10 cellular contexts compared by ENCODE assay signal in the genomic region with DNA sequence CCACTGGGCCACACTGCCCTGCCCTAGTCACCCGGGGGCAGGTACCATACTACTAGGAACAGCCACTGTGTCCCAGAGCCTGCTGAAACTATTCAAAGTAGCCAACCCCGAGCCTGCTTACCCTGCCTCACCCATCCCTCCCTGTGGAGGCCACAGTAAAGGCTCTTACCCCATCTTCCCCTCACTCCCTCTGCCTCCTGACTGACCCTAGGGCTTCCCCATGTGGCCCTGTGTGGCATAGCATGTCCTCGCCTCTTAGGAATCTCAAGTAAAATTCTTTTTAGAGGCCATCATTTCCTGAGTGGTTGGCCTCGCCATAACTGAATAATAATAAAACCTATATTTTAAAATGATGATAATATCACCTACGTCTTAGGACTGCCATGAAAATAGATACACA.
DNase-seq lines count a peak whose midpoint lies in the region; ATAC-seq and TF ChIP-seq lines count a peak whose summit lies in the region.
"Had no signal": no experiment of that assay in that cellular context is flagged by ENCODE, and none has a peak within 500 bp of the region (broad histone marks: within the 10 kb centered on the region; RNA-seq: fewer than 3 reads in every experiment).

No MANE protein-coding gene starts in this region.

- no peaks in the 10 kb centered on the region for H3K9me3 ChIP-seq in PC-3 (ENCODE audit: low read length)

- CTCF ChIA-PET in PC-3 (lab: Charles Lee): no interaction called here

- intact Hi-C loops in PC-3 (cut with micrococcal nuclease): no loop called here

- no peaks in the 10 kb centered on the region for H3K36me3 ChIP-seq in PC-3 (ENCODE audit: low read depth, low read length)

- H3F3A ChIP-seq in PC-3 (ENCODE audit: low read length, unreplicated experiment): no peaks in the 10 kb centered on the region

- ATAC-seq in PC-3 (peak; percentile 41), GM19397 (IDR thresholded peaks at IDR 0.05; ENCODE audit: unreplicated experiment) (no peak), HG03039 (IDR thresholded peaks at IDR 0.05; ENCODE audit: unreplicated experiment) (no peak)
- ATAC-seq: naive thymus-derived CD8-positive, alpha-beta T cell had no signal

- DNase-seq in A172 (ENCODE audit: low spot score) (peak; percentile 53), GM04503 (ENCODE audit: low read depth) (peak; percentile 11), PC-3 (peak; percentile 60), fibroblast of pulmonary artery (ENCODE audit: low read depth) (peak; percentile 16), NCI-H69 (lab: John Stamatoyannopoulos, UW) (no peak)
- DNase-seq in activated T-cell treated with anti-CD3 and anti-CD28 coated beads, Interleukin-2, amount 50 U/mL, for 1 hour: no peak
- DNase-seq: NCI-H226 had no signal

- H3K79me2 ChIP-seq in PC-3 (ENCODE audit: low read length): no peaks in the 10 kb centered on the region

- no peak overlapping the region for H3K27ac ChIP-seq in PC-3 (ENCODE audit: low read length)

- H3K4me1 ChIP-seq in PC-3 (ENCODE audit: insufficient read depth, low read length): no peaks in the 10 kb centered on the region

- no peak overlapping the region for H3K4me2 ChIP-seq in PC-3 (ENCODE audit: low read length)

- H4K20me1 ChIP-seq in PC-3 (ENCODE audit: low read length): no peaks in the 10 kb centered on the region

- peaks cover 70% of the 10 kb centered on the region for H3K27me3 ChIP-seq in PC-3 (ENCODE audit: low read length)

- POLR2A ChIA-PET in PC-3 (lab: Charles Lee; ENCODE audit: unreplicated experiment): no interaction called here

- no peaks in the 10 kb centered on the region for H3K9me2 ChIP-seq in PC-3 (replicated peaks; ENCODE audit: low read length)

- H2AFZ ChIP-seq in PC-3 (ENCODE audit: low read length): no peak overlapping the region

- no TSS peak for BruUV-seq in PC-3 (replicated peaks; lab: Mats Ljungman, UMichigan)

- H3K9ac ChIP-seq in PC-3 (ENCODE audit: low read length): no peak overlapping the region

- H3K4me3 ChIP-seq in PC-3 (ENCODE audit: low read length) (no peak overlapping the region), fibroblast of pulmonary artery (replicated peaks; ENCODE audit: low read depth, low read length) (no peak overlapping the region)

- TF ChIP-seq CTCF in PC-3 (conservative IDR thresholded peaks at IDR 0.05; ENCODE audit: low read depth, low read length) (peak; percentile 64), fibroblast of pulmonary artery (IDR thresholded peaks at IDR 0.05; ENCODE audit: low read length, missing control alignments) (peak; percentile 11)

Comparison
In these comparisons a context has a peak if more than half of its experiments do, and no peak if none do; other contexts are left out.
1. DNase-seq: peak in A172 (single experiment), GM04503 (single experiment), PC-3 (single experiment) and fibroblast of pulmonary artery (single experiment); none in NCI-H69 (single experiment) and activated T-cell treated with anti-CD3 and anti-CD28 coated beads, Interleukin-2, amount 50 U/mL, for 1 hour (single experiment).